In genomic region chr11:3055881-3056280, GRCh38 we compare ENCODE assay signal across 8 cellular contexts. TPM values are rescaled to one million over a fixed set of nuclear protein-coding genes. Genes with fewer than 3 reads are reported as not detected.
A peak's percentile ranks its signal among the peaks of the same experiment; 100 is the strongest.
DNase-seq lines count a peak whose midpoint lies in the region; ATAC-seq and TF ChIP-seq lines count a peak whose summit lies in the region.

No MANE protein-coding gene starts in this region.

- peaks cover 5% of the 10 kb centered on the region for H3K36me3 Mint-ChIP-seq in CD4-positive, alpha-beta T cell (ENCODE audit: low read depth)
- H3K36me3 Mint-ChIP-seq in nephron (ENCODE audit: low read depth) = no peaks in the 10 kb centered on the region

- H3F3A ChIP-seq in MM.1S (ENCODE audit: insufficient read depth, low read length) = peaks cover 4% of the 10 kb centered on the region; the same call in 1 of the 2 replicates

- peak overlapping the region; percentile 91 for H3K4me2 ChIP-seq in MM.1S (ENCODE audit: low read depth, low read length)

- H3K9ac ChIP-seq in MM.1S (ENCODE audit: low read length) = peak overlapping the region; percentile 98; the same call in 1 of the 2 replicates

- CTCF ChIA-PET in CD4-positive, alpha-beta T cell (lab: Charles Lee) = interaction anchor here (1.8 kb wide), 2 partner anchors 36 to 163 kb away, joined by 4 to 5 read pairs; no protein-coding TSS in a partner anchor

- H3K4me3 Mint-ChIP-seq in CD4-positive, alpha-beta T cell = peak overlapping the region; percentile 90
- H3K4me3 Mint-ChIP-seq in nephron = peak overlapping the region; percentile 87 to 95 (median 89)

- H3K27me3 ChIP-seq in CD4-positive, alpha-beta T cell (ENCODE audit: control insufficient read depth, insufficient read depth, low read length) = no peaks in the 10 kb centered on the region
- H3K27me3 ChIP-seq in MM.1S (replicated peaks; ENCODE audit: insufficient read depth, low read length) = no peaks in the 10 kb centered on the region

- H3K27ac Mint-ChIP-seq in CD4-positive, alpha-beta T cell = peak overlapping the region; percentile 75
- no peak overlapping the region for H3K27ac Mint-ChIP-seq in nephron

- no peaks in the 10 kb centered on the region for H4K20me1 ChIP-seq in MM.1S (ENCODE audit: insufficient read depth, low read length)

- no peaks in the 10 kb centered on the region for H3K9me3 Mint-ChIP-seq in CD4-positive, alpha-beta T cell
- H3K9me3 Mint-ChIP-seq in nephron = no peaks in the 10 kb centered on the region

- peak overlapping the region; percentile 100 for H3K4me3 ChIP-seq in MM.1S (ENCODE audit: low read length)
- peak overlapping the region; percentile 94 for H3K4me3 ChIP-seq in coronary artery

- intact Hi-C loops in CD4-positive, alpha-beta T cell (cut with DNase I, micrococcal nuclease) = loop anchor here (2.0 to 10.0 kb wide), 7 partner anchors 41 to 651 kb away; partner anchors contain the start of genes KCNQ1 (in 1 of the 2), TRPM5 (in 1 of the 2), TSSC4 (in 1 of the 2) and ZNF195 (in 1 of the 2)

- no peak for DNase-seq in CD4-positive, alpha-beta T cell
- DNase-seq in MM.1S (no peak), coronary artery (ENCODE audit: low spot score) (no peak), superior temporal gyrus (ENCODE audit: extremely low spot score) (no peak), NOMO-1 treated with dmso at 0.1 percent for 144 hours (lab: John Stamatoyannopoulos, UW; ENCODE audit: unreplicated experiment) (no peak)
- no peak for DNase-seq in effector CD4-positive, alpha-beta T cell

- H3K27ac ChIP-seq in CD4-positive, alpha-beta T cell (ENCODE audit: low read depth, low read length) = no peak overlapping the region
- H3K27ac ChIP-seq in MM.1S (ENCODE audit: low read length) (no peak overlapping the region), coronary artery (no peak overlapping the region)

- H3K4me1 ChIP-seq in MM.1S (ENCODE audit: low read length) = peaks cover 16% of the 10 kb centered on the region

- H3K9me3 ChIP-seq in CD4-positive, alpha-beta T cell (ENCODE audit: control insufficient read depth, low read length) = no peaks in the 10 kb centered on the region
- no peaks in the 10 kb centered on the region for H3K9me3 ChIP-seq in MM.1S (replicated peaks; ENCODE audit: insufficient read depth, low read length)

- peaks cover 59% of the 10 kb centered on the region for H3K79me2 ChIP-seq in MM.1S (ENCODE audit: low read length)

- no peak overlapping the region for H2AFZ ChIP-seq in MM.1S (ENCODE audit: low read length)

- POLR2A ChIA-PET in CD4-positive, alpha-beta T cell (lab: Charles Lee) = no interaction called here

- no peak for TF ChIP-seq CTCF in CD4-positive, alpha-beta T cell (IDR thresholded peaks at IDR 0.05)
- TF ChIP-seq CTCF in MM.1S (IDR thresholded peaks at IDR 0.05; ENCODE audit: low read length) (no peak), coronary artery (IDR thresholded peaks at IDR 0.05) (no peak), nephron (IDR thresholded peaks at IDR 0.05; ENCODE audit: unreplicated experiment in 3 of 3) (no peak)

- no peaks in the 10 kb centered on the region for H3K36me3 ChIP-seq in MM.1S (replicated peaks; ENCODE audit: insufficient read depth, low read length)

- no peaks in the 10 kb centered on the region for H3K27me3 Mint-ChIP-seq in CD4-positive, alpha-beta T cell
- no peaks in the 10 kb centered on the region for H3K27me3 Mint-ChIP-seq in nephron (ENCODE audit: low read depth)

- no peaks in the 10 kb centered on the region for H3K9me2 ChIP-seq in MM.1S (replicated peaks; ENCODE audit: insufficient read depth, low read length)

- H3K4me1 Mint-ChIP-seq in CD4-positive, alpha-beta T cell (ENCODE audit: low read depth) = peaks cover 46% of the 10 kb centered on the region
- H3K4me1 Mint-ChIP-seq in nephron = peaks cover 12% of the 10 kb centered on the region

- no peak for ATAC-seq in CD4-positive, alpha-beta T cell (ENCODE audit: poor library complexity)
- no peak for ATAC-seq in GM21360 (IDR thresholded peaks at IDR 0.05; ENCODE audit: unreplicated experiment)

RNA-seq across cellular contexts. Expression of gene CARS1, which starts 1.3 kb away (rescaled TPM):
- 10 to 100 TPM; 24.1 to 25.2 TPM for total RNA-seq in CD4-positive, alpha-beta T cell
